Comparison of ENCODE assay signal across 20 cellular contexts in genomic region chr3:196470182-196470581, GRCh38. TPM values are rescaled to one million over a fixed set of nuclear protein-coding genes. Genes with fewer than 3 reads are reported as not detected.
"Had no signal": no experiment of that assay in that cellular context is flagged by ENCODE, and none has a peak within 500 bp of the region (broad histone marks: within the 10 kb centered on the region; RNA-seq: fewer than 3 reads in every experiment).

No MANE protein-coding gene starts in this region.

RNA-seq across cellular contexts. Expression of gene SMCO1, which starts 45.0 kb away (rescaled TPM):
- total RNA-seq: natural killer cell treated with Interleukin-12 subunit alpha and Interleukin-12 subunit beta and Interleukin-15 and Interleukin-18, amount 100 ng/mL, for 72 hours; neural crest cell; omental fat pad; osteocyte; pancreas; posterior vena cava; prostate gland; pulmonary artery endothelial cell; sciatic nerve; smooth muscle cell; spleen; stomach; subcutaneous adipose tissue; temporal lobe; thoracic aorta; thyroid gland; tibial nerve; upper lobe of left lung; ureter; vagina had no signal
- polyA plus RNA-seq: smooth muscle cell, spleen, stomach had no signal
